ENCODE assay signal across 8 cellular contexts in the genomic region with DNA sequence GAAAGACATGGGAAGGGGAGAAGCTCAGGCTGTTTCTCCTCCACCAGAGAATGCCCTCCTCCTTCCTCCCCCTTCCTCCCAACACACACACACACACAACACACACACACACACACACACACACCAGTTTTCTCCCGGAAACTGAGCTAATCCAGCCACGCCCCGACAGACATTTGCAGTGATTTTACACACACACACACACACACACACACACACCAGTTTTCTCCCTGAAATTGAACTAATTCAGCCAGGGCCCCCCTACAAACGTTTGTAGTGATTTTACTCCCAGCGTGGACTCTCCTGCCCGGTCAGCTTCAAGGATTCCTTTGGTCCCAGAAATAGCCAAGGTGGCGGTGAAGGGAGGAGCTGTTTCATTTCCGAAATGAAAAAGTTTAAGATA. TPM values are rescaled to one million over a fixed set of nuclear protein-coding genes. Genes with fewer than 3 reads are reported as not detected.
A peak's percentile ranks its signal among the peaks of the same experiment; 100 is the strongest.
DNase-seq lines count a peak whose midpoint lies in the region; ATAC-seq, FAIRE-seq and TF ChIP-seq lines count a peak whose summit lies in the region.

No MANE protein-coding gene starts in this region.

- H3K27ac ChIP-seq in HUES6 (ENCODE audit: low read depth, low read length) = no peak overlapping the region; the same call in 1 of the 2 replicates
- H3K27ac ChIP-seq in pancreas = peak overlapping the region in 2 of 4 donors; percentile 24 to 30

- peak overlapping the region; percentile 18 for H3K27ac Mint-ChIP-seq in activated naive CD8-positive, alpha-beta T cell treated with anti-CD3 and anti-CD28 coated beads, Interleukin-2, amount 10 ng/mL, durations not matched to agents 7 days and 5 days

- H3K27me3 ChIP-seq in HUES6 (ENCODE audit: control insufficient read depth, insufficient read depth, low read length) (peaks cover 5% of the 10 kb centered on the region; the same call in 1 of the 2 replicates), pancreas (no peaks in the 10 kb centered on the region)

- H3K4me3 Mint-ChIP-seq in activated naive CD8-positive, alpha-beta T cell treated with anti-CD3 and anti-CD28 coated beads, Interleukin-2, amount 10 ng/mL, durations not matched to agents 7 days and 5 days = peak overlapping the region; percentile 77

- in situ Hi-C loops in GM13977 (cut with MboI; ENCODE audit: low pct_unique_long_range_greater_than_20kb, low sequenced_read_pairs, unreplicated experiment) = no loop called here

- H3K4me3 ChIP-seq in AG09309 (ENCODE audit: control insufficient read depth, low read depth, low read length) = peak overlapping the region; percentile 56
- H3K4me3 ChIP-seq in HUES6 (ENCODE audit: low read depth, low read length) = peak overlapping the region; percentile 56
- peak overlapping the region; percentile 33 to 65 (median 46) for H3K4me3 ChIP-seq in pancreas

- peaks cover 19% of the 10 kb centered on the region for H3K4me1 ChIP-seq in HUES6 (ENCODE audit: control insufficient read depth, insufficient read depth, low read length)
- H3K4me1 ChIP-seq in pancreas = no peaks in the 10 kb centered on the region

- TF ChIP-seq CTCF in AG09309 (IDR thresholded peaks at IDR 0.05; ENCODE audit: control insufficient read depth, insufficient read depth, low read depth, low read length, missing control alignments) (no peak), pancreas (IDR thresholded peaks at IDR 0.05) (no peak), GM13977 (IDR thresholded peaks at IDR 0.05; ENCODE audit: extremely low read depth, insufficient read depth, missing control alignments) (no peak)

- H3K9me3 ChIP-seq in HUES6 (ENCODE audit: control insufficient read depth, insufficient read depth, low read depth, low read length) (peaks cover 11% of the 10 kb centered on the region; the same call in 1 of the 2 replicates), pancreas (no peaks in the 10 kb centered on the region)

- no peaks in the 10 kb centered on the region for H3K27me3 Mint-ChIP-seq in activated naive CD8-positive, alpha-beta T cell treated with anti-CD3 and anti-CD28 coated beads, Interleukin-2, amount 10 ng/mL, durations not matched to agents 7 days and 5 days

- no peaks in the 10 kb centered on the region for H3K9me3 Mint-ChIP-seq in activated naive CD8-positive, alpha-beta T cell treated with anti-CD3 and anti-CD28 coated beads, Interleukin-2, amount 10 ng/mL, durations not matched to agents 7 days and 5 days

- FAIRE-seq in pancreas (lab: Jason Lieb, UNC) = no peak

- peak; percentile 4 for ATAC-seq in activated naive CD8-positive, alpha-beta T cell treated with anti-CD3 and anti-CD28 coated beads, Interleukin-2, amount 10 ng/mL, durations not matched to agents 7 days and 5 days (ENCODE audit: low read depth)
- peak; percentile 66 to 87 (median 76) for ATAC-seq in pancreas

- peak; percentile 90 for DNase-seq in AG09309 (ENCODE audit: low read depth)
- no peak for DNase-seq in activated naive CD8-positive, alpha-beta T cell treated with anti-CD3 and anti-CD28 coated beads, Interleukin-2, amount 10 ng/mL, durations not matched to agents 7 days and 5 days
- DNase-seq in cardiac septum (ENCODE audit: low spot score) = peak; percentile 79
- DNase-seq in pancreas = peak in 5 of 6 donors; percentile 36 to 62 (median 52)
- DNase-seq in NCI-H1092 (lab: John Stamatoyannopoulos, UW) = no peak
- no peak for DNase-seq in GM13977 (ENCODE audit: low spot score)
- DNase-seq in COR-L47 (lab: John Stamatoyannopoulos, UW) = no peak

- peak overlapping the region; percentile 68 for H3K9ac ChIP-seq in HUES6 (ENCODE audit: low read length)

- POLR2A ChIA-PET in activated naive CD8-positive, alpha-beta T cell treated with anti-CD3 and anti-CD28 coated beads, Interleukin-2, amount 10 ng/mL, durations not matched to agents 7 days and 5 days (lab: Charles Lee) = interaction anchor here (0.7 to 1.6 kb wide), 3 partner anchors 32 to 33 kb away, joined by 3 to 5 read pairs (median 4); no protein-coding TSS in a partner anchor

- WGBS in pancreas, 2 donors = 3 to 4% methylated on average over 8 of the region's 8 CpGs

- H3K36me3 ChIP-seq in HUES6 (ENCODE audit: control insufficient read depth, insufficient read depth, low read length) (peaks cover 4% of the 10 kb centered on the region), pancreas (no peaks in the 10 kb centered on the region)

- intact Hi-C loops in cardiac septum (cut with DNase I) (loop anchor here (2.0 kb wide), 1 partner anchor 32 kb away; a partner anchor contains a TSS), pancreas (cut with DNase I) (no loop called here)

- peaks cover 13% of the 10 kb centered on the region for H3K36me3 Mint-ChIP-seq in activated naive CD8-positive, alpha-beta T cell treated with anti-CD3 and anti-CD28 coated beads, Interleukin-2, amount 10 ng/mL, durations not matched to agents 7 days and 5 days

- peaks cover 12% of the 10 kb centered on the region for H3K4me1 Mint-ChIP-seq in activated naive CD8-positive, alpha-beta T cell treated with anti-CD3 and anti-CD28 coated beads, Interleukin-2, amount 10 ng/mL, durations not matched to agents 7 days and 5 days

RNA-seq across cellular contexts. Expression of a gene that starts 32.9 kb away (rescaled TPM):
- total RNA-seq in activated naive CD8-positive, alpha-beta T cell treated with anti-CD3 and anti-CD28 coated beads, Interleukin-2, amount 10 ng/mL, durations not matched to agents 7 days and 5 days = 10 to 100 TPM; 26.5 to 27.1 TPM
- 17.2 TPM for total RNA-seq in cardiac septum
- 10 to 100 TPM; 13.6 to 26.0 (median 18.1) TPM for total RNA-seq in pancreas
- 10 to 100 TPM; 30.0 to 35.9 TPM for polyA plus RNA-seq in pancreas

Comparison
In these comparisons a context has a peak if more than half of its experiments do, and no peak if none do; other contexts are left out.
1. DNase-seq: peak in AG09309 (single experiment), cardiac septum (single experiment) and pancreas (5 of 6); none in activated naive CD8-positive, alpha-beta T cell treated with anti-CD3 and anti-CD28 coated beads, Interleukin-2, amount 10 ng/mL, durations not matched to agents 7 days and 5 days (single experiment), NCI-H1092 (single experiment), GM13977 (single experiment) and COR-L47 (single experiment).
2. Peak in every context shown above with its lines, with median percentiles within 50 percentile points of each other: H3K4me3 ChIP-seq.